ENCODE assay signal across 9 cellular contexts in genomic region chr6:129686941-129687627, GRCh38. TPM values are rescaled to one million over a fixed set of nuclear protein-coding genes. Genes with fewer than 3 reads are reported as not detected.
DNase-seq lines count a peak whose midpoint lies in the region; ATAC-seq and TF ChIP-seq lines count a peak whose summit lies in the region.
"Had no signal": no experiment of that assay in that cellular context is flagged by ENCODE, and none has a peak within 500 bp of the region (broad histone marks: within the 10 kb centered on the region; RNA-seq: fewer than 3 reads in every experiment).

No MANE protein-coding gene starts in this region.

- no peaks in the 10 kb centered on the region for H3K36me3 Mint-ChIP-seq in activated naive CD8-positive, alpha-beta T cell treated with anti-CD3 and anti-CD28 coated beads for 36 hours

- intact Hi-C loops in Panc1 (cut with micrococcal nuclease; ENCODE audit: unreplicated experiment): no loop called here

- no peaks in the 10 kb centered on the region for H3K27me3 Mint-ChIP-seq in activated naive CD8-positive, alpha-beta T cell treated with anti-CD3 and anti-CD28 coated beads for 36 hours

- ATAC-seq in GM18867 (IDR thresholded peaks at IDR 0.05; ENCODE audit: unreplicated experiment): peak; percentile 85
- peak; percentile 59 for ATAC-seq in HG02870 (IDR thresholded peaks at IDR 0.05; ENCODE audit: unreplicated experiment)
- ATAC-seq in Panc1: no peak

- H3K27ac ChIP-seq in Panc1 (ENCODE audit: low read length): 0 out of 2 replicates have a peak overlapping the region, but pooled peaks have one; percentile 13
- H3K27ac ChIP-seq in neutrophil: peak overlapping the region; percentile 85

- in situ Hi-C loops in Panc1 (cut with HindIII; ENCODE audit: low pct_unique_long_range_greater_than_20kb, low sequenced_read_pairs) (no loop called here), ACHN (cut with HindIII; ENCODE audit: low pct_ligation_motif_present, low pct_unique_long_range_greater_than_20kb, low sequenced_read_pairs) (no loop called here)

- CTCF ChIA-PET in Panc1 (lab: Charles Lee): no interaction called here

- POLR2A ChIA-PET in Panc1 (lab: Charles Lee): no interaction called here

- H3K9me3 Mint-ChIP-seq in activated naive CD8-positive, alpha-beta T cell treated with anti-CD3 and anti-CD28 coated beads for 36 hours: no peaks in the 10 kb centered on the region

- H3K4me1 ChIP-seq in Panc1 (ENCODE audit: control insufficient read depth, insufficient read depth, low read length) (peaks cover 24% of the 10 kb centered on the region), neutrophil (ENCODE audit: control insufficient read depth in 1 of 2, insufficient read depth in 1 of 2, low read depth in 1 of 2, low read length in 1 of 2) (peaks cover 90 to 100% of the 10 kb centered on the region in 2 experiments)

- peak overlapping the region; percentile 43 for H3K27ac Mint-ChIP-seq in activated naive CD8-positive, alpha-beta T cell treated with anti-CD3 and anti-CD28 coated beads for 36 hours

- no peak overlapping the region for H3K4me3 ChIP-seq in Panc1 (ENCODE audit: low read depth in 2 of 2, low read length in 2 of 2)
- H3K4me3 ChIP-seq in neutrophil (ENCODE audit: low read depth in 1 of 2, low read length in 1 of 2): peak overlapping the region; percentile 14 to 32

- H3K27me3 ChIP-seq in Panc1 (ENCODE audit: control insufficient read depth, insufficient read depth, low read length) (no peaks in the 10 kb centered on the region), neutrophil (no peaks in the 10 kb centered on the region)

- BruUV-seq in Panc1 (replicated peaks; lab: Mats Ljungman, UMichigan): no TSS peak

- no peaks in the 10 kb centered on the region for H3K36me3 ChIP-seq in Panc1 (ENCODE audit: control insufficient read depth, insufficient read depth, low read length)
- H3K36me3 ChIP-seq in neutrophil: no peaks in the 10 kb centered on the region

- H3K9me3 ChIP-seq in Panc1 (ENCODE audit: control insufficient read depth, insufficient read depth, low read depth, low read length) (no peaks in the 10 kb centered on the region), neutrophil (no peaks in the 10 kb centered on the region)

- DNase-seq in Panc1 (ENCODE audit: low read depth, low spot score) (no peak), NCI-H345 (lab: John Stamatoyannopoulos, UW) (no peak), NCI-H82 (lab: John Stamatoyannopoulos, UW) (no peak), ACHN (no peak)
- DNase-seq in activated naive CD8-positive, alpha-beta T cell treated with anti-CD3 and anti-CD28 coated beads for 36 hours: peak; percentile 36
- DNase-seq: left cardiac atrium had no signal

- H3K4me1 Mint-ChIP-seq in activated naive CD8-positive, alpha-beta T cell treated with anti-CD3 and anti-CD28 coated beads for 36 hours: peaks cover 55% of the 10 kb centered on the region

- no peak overlapping the region for H3K4me3 Mint-ChIP-seq in activated naive CD8-positive, alpha-beta T cell treated with anti-CD3 and anti-CD28 coated beads for 36 hours

- no peak for TF ChIP-seq CTCF in Panc1 (IDR thresholded peaks at IDR 0.05)
- no peak for TF ChIP-seq CTCF in neutrophil (IDR thresholded peaks at IDR 0.05)

RNA-seq across cellular contexts. Expression of gene ARHGAP18, which starts 22.9 kb away (rescaled TPM):
- total RNA-seq in Panc1 (2021; ENCODE audit: unreplicated experiment): 11.6 TPM
- polyA plus RNA-seq in Panc1 (2012; ENCODE audit: insufficient read length): 1.6 TPM
- 1 to 10 TPM; 7.0 to 8.9 TPM for total RNA-seq in activated naive CD8-positive, alpha-beta T cell treated with anti-CD3 and anti-CD28 coated beads for 36 hours

Comparison
In these comparisons a context has a peak if more than half of its experiments do, and no peak if none do; other contexts are left out.
1. H3K4me3 ChIP-seq: peak in neutrophil (2 of 2); none in Panc1 (0 of 2).